In the genomic region with DNA sequence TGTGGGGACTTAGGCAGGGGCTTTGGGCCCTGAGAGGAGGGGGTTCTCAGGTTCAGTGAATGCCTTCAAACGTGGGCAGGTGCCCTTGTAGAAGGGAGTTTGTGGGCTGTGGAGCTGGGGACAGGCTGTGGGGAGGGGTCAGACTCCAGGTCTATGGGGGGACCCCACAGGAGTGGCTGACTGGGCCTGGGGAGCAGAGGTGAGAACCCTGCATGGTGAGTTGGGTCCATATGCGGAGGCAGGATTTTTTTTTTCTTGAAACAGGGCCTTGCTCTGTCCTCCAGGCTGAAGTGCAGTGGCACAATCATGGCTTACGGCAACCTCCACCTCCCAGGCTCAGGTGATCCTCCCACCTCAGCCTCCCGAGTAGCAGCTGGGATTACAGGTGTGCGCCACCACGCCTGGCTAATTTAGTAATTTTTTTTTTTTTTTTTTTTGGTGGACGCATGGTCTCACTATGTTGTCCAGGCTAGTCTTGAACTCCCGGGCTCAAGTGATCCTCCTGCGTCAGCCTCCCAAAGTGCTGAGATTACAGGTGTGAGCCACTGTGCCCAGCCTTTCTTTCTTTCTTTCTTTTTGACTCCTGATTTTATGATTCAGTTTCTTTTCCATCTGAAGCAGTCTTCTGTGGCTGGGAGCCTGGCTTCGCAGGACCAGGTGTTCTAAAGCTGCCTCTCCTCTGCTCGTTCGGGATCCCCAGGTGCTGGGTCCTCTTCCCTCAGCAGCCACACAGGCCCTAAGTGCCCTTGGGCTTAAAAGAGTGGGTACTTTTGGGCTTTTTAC, we compare ENCODE assay signal across 11 cellular contexts. TPM values are rescaled to one million over a fixed set of nuclear protein-coding genes. Genes with fewer than 3 reads are reported as not detected.
DNase-seq lines count a peak whose midpoint lies in the region; ATAC-seq and TF ChIP-seq lines count a peak whose summit lies in the region.
"Had no signal": no experiment of that assay in that cellular context is flagged by ENCODE, and none has a peak within 500 bp of the region (broad histone marks: within the 10 kb centered on the region; RNA-seq: fewer than 3 reads in every experiment).

No MANE protein-coding gene starts in this region.

- no peak overlapping the region for H3K18ac ChIP-seq in IMR-90 (ENCODE audit: low read depth, low read length)

- H2BK15ac ChIP-seq in IMR-90 (ENCODE audit: low read depth, low read length): no peak overlapping the region

- H3K27ac Mint-ChIP-seq in CD4-positive, alpha-beta memory T cell: peak overlapping the region in 5 of 7 donors; percentile 13 to 58 (median 53)
- H3K27ac Mint-ChIP-seq in brain: peak overlapping the region in 1 of 5 experiments; percentile 34
- no peak overlapping the region for H3K27ac Mint-ChIP-seq in neural crest cell (ENCODE audit: unreplicated experiment)

- H2AK9ac ChIP-seq in IMR-90 (replicated peaks; ENCODE audit: low read depth, low read length, poor library complexity): no peak overlapping the region

- no peak overlapping the region for H3K56ac ChIP-seq in IMR-90 (ENCODE audit: extremely low read depth, insufficient read depth, low read length)

- H3K27me3 Mint-ChIP-seq in CD4-positive, alpha-beta memory T cell: no peaks in the 10 kb centered on the region
- H3K27me3 Mint-ChIP-seq in brain: peaks cover 36% of the 10 kb centered on the region
- H3K27me3 Mint-ChIP-seq in neural crest cell (ENCODE audit: low read depth): peaks cover 35% of the 10 kb centered on the region

- peak overlapping the region; percentile 56 for H2AFZ ChIP-seq in IMR-90 (replicated peaks; ENCODE audit: low read length, poor library complexity)

- in situ Hi-C loops in IMR-90 (cut with MboI; ENCODE audit: low sequenced_read_pairs): no loop called here

- no peak overlapping the region for H2BK120ac ChIP-seq in IMR-90 (ENCODE audit: low read depth, low read length)

- dilution Hi-C loops in IMR-90 (cut with HindIII; ENCODE audit: low sequenced_read_pairs, unreplicated experiment): no loop called here

- H3K9ac ChIP-seq in IMR-90 (ENCODE audit: low read depth, low read length): no peak overlapping the region

- H2BK5ac ChIP-seq in IMR-90 (ENCODE audit: low read depth, low read length, poor library complexity, severe bottlenecking): no peak overlapping the region

- no peak overlapping the region for H4K91ac ChIP-seq in IMR-90 (ENCODE audit: insufficient read depth, low read depth, low read length)

- no peak overlapping the region for H3K4me3 ChIP-seq in CD4-positive, alpha-beta memory T cell (ENCODE audit: low read length in 2 of 2)
- H3K4me3 ChIP-seq in IMR-90 (ENCODE audit: insufficient read depth, low read depth, low read length): no peak overlapping the region

- no peak overlapping the region for H3K4me2 ChIP-seq in IMR-90 (ENCODE audit: low read depth, low read length)

- no peak overlapping the region for H2AK5ac ChIP-seq in IMR-90 (ENCODE audit: low read depth, low read length)

- CTCF ChIA-PET in CD4-positive, alpha-beta memory T cell (lab: Charles Lee; ENCODE audit: partially characterized antibody): interaction anchor here (1.8 kb wide), 1 partner anchor 39 kb away, joined by 4 read pairs; no protein-coding TSS in a partner anchor
- CTCF ChIA-PET in IMR-90 (lab: Yijun Ruan, JAX): no interaction called here

- H3K4me3 Mint-ChIP-seq in CD4-positive, alpha-beta memory T cell: peak overlapping the region; percentile 45 to 77 (median 58)
- peak overlapping the region in 4 of 5 experiments; percentile 71 to 78 (median 72) for H3K4me3 Mint-ChIP-seq in brain
- H3K4me3 Mint-ChIP-seq in neural crest cell: peak overlapping the region; percentile 83

- no peak overlapping the region for H4K8ac ChIP-seq in IMR-90 (ENCODE audit: low read depth in 2 of 2, low read length in 2 of 2)

- H3K4ac ChIP-seq in IMR-90 (ENCODE audit: low read depth, low read length): no peak overlapping the region

- H3K27me3 ChIP-seq in CD4-positive, alpha-beta memory T cell (ENCODE audit: insufficient read depth, low read length): no peaks in the 10 kb centered on the region
- peaks cover 18% of the 10 kb centered on the region for H3K27me3 ChIP-seq in IMR-90 (ENCODE audit: control insufficient read depth, insufficient read depth, low read length)

- H3K36me3 ChIP-seq in CD4-positive, alpha-beta memory T cell (ENCODE audit: insufficient read depth, low read length): no peaks in the 10 kb centered on the region
- no peaks in the 10 kb centered on the region for H3K36me3 ChIP-seq in IMR-90 (ENCODE audit: control insufficient read depth, insufficient read depth, low read length)
- H3K36me3 ChIP-seq: SJCRH30 had no signal

- TF ChIP-seq CTCF in IMR-90 (conservative IDR thresholded peaks at IDR 0.05; ENCODE audit: low read depth, low read length) (no peak), brain (conservative IDR thresholded peaks at IDR 0.05) (no peak), neural crest cell (conservative IDR thresholded peaks at IDR 0.05) (no peak)

- peaks cover 15% of the 10 kb centered on the region for H3K4me1 ChIP-seq in CD4-positive, alpha-beta memory T cell (ENCODE audit: insufficient read depth, low read length)
- H3K4me1 ChIP-seq in IMR-90 (ENCODE audit: control insufficient read depth, insufficient read depth, low read length): peaks cover 14% of the 10 kb centered on the region

- H3K9me3 Mint-ChIP-seq in CD4-positive, alpha-beta memory T cell: no peaks in the 10 kb centered on the region
- H3K9me3 Mint-ChIP-seq in brain: no peaks in the 10 kb centered on the region
- H3K9me3 Mint-ChIP-seq in neural crest cell: no peaks in the 10 kb centered on the region

- no peaks in the 10 kb centered on the region for H3K36me3 Mint-ChIP-seq in CD4-positive, alpha-beta memory T cell
- H3K36me3 Mint-ChIP-seq in brain: no peaks in the 10 kb centered on the region
- no peaks in the 10 kb centered on the region for H3K36me3 Mint-ChIP-seq in neural crest cell (ENCODE audit: low read depth)

- H3K9me3 ChIP-seq in CD4-positive, alpha-beta memory T cell (ENCODE audit: control insufficient read depth in 1 of 2, low read length in 2 of 2): no peaks in the 10 kb centered on the region
- no peaks in the 10 kb centered on the region for H3K9me3 ChIP-seq in IMR-90 (ENCODE audit: control insufficient read depth, insufficient read depth, low read length)
- H3K9me3 ChIP-seq: SJCRH30 had no signal

- H2BK20ac ChIP-seq in IMR-90 (ENCODE audit: low read depth, low read length): no peak overlapping the region

- no peaks in the 10 kb centered on the region for H4K20me1 ChIP-seq in IMR-90 (ENCODE audit: insufficient read depth, low read length)

- no peak for TF ChIP-seq RAD21 in IMR-90 (IDR thresholded peaks at IDR 0.05; ENCODE audit: low read length)

- H3K27ac ChIP-seq in CD4-positive, alpha-beta memory T cell (ENCODE audit: low read depth, low read length): no peak overlapping the region
- H3K27ac ChIP-seq in IMR-90 (ENCODE audit: insufficient read depth, low read length): no peak overlapping the region

- no peak overlapping the region for H3K23ac ChIP-seq in IMR-90 (ENCODE audit: low read depth, low read length)

- intact Hi-C loops in CD4-positive, alpha-beta memory T cell (cut with micrococcal nuclease): no loop called here
- intact Hi-C loops in IMR-90 (cut with micrococcal nuclease): no loop called here

- H3K79me1 ChIP-seq in IMR-90 (ENCODE audit: low read depth in 1 of 2, low read length in 2 of 2): no peaks in the 10 kb centered on the region

- TF ChIP-seq POLR2A in IMR-90 (IDR thresholded peaks at IDR 0.05; ENCODE audit: low read depth, low read length): no peak

- ATAC-seq in IMR-90 (ENCODE audit: low read depth) (no peak), GM18502 (IDR thresholded peaks at IDR 0.05; ENCODE audit: poor library complexity, unreplicated experiment) (no peak)

- no peak for DNase-seq in CD4-positive, alpha-beta memory T cell
- DNase-seq in IMR-90 (no peak), neural crest cell (ENCODE audit: low read depth, low spot score) (no peak), hepatic stellate cell (ENCODE audit: low spot score) (no peak), HT-29 (ENCODE audit: low spot score) (no peak)
- no peak for DNase-seq in stimulated activated CD4-positive, alpha-beta T cell treated with anti-CD3 and anti-CD28 coated beads, Interleukin-1b, Interleukin-23, amount 100 ng/mL, for 48 hours
- DNase-seq: DMS79, NCI-H2227 treated with DMSO at 0.1 percent for 48 hours had no signal

- H3K4me1 Mint-ChIP-seq in CD4-positive, alpha-beta memory T cell: peaks cover 0 to 8% (median 6%) of the 10 kb centered on the region in 4 donors
- peaks cover 12% of the 10 kb centered on the region for H3K4me1 Mint-ChIP-seq in brain
- peaks cover 12% of the 10 kb centered on the region for H3K4me1 Mint-ChIP-seq in neural crest cell

- H3K14ac ChIP-seq in IMR-90 (replicated peaks; ENCODE audit: low read depth, low read length): no peak overlapping the region

- H3K9me1 ChIP-seq in IMR-90 (ENCODE audit: insufficient read depth, low read length): peaks cover 3% of the 10 kb centered on the region; the same call in 1 of the 2 replicates

- WGBS in IMR-90 (ENCODE audit: extremely low coverage in 2 of 2, insufficient read length in 1 of 2), 2 experiments: no CpG with 5 or more reads among the region's 12 CpGs

- BruUV-seq in IMR-90 (replicated peaks; lab: Mats Ljungman, UMichigan): no TSS peak

- no peak overlapping the region for H4K5ac ChIP-seq in IMR-90 (ENCODE audit: low read depth, low read length)

- POLR2A ChIA-PET in CD4-positive, alpha-beta memory T cell (lab: Charles Lee; ENCODE audit: partially characterized antibody): interaction anchor here (0.9 kb wide), 1 partner anchor 80 kb away, joined by 4 read pairs; no protein-coding TSS in a partner anchor
- POLR2A ChIA-PET in IMR-90 (lab: Charles Lee; ENCODE audit: unreplicated experiment): no interaction called here

TF ChIP-seq in IMR-90, 13 proteins besides CTCF, POLR2A, EP300 and RAD21 (continues in another document):
- TF ChIP-seq, protein P1, sequence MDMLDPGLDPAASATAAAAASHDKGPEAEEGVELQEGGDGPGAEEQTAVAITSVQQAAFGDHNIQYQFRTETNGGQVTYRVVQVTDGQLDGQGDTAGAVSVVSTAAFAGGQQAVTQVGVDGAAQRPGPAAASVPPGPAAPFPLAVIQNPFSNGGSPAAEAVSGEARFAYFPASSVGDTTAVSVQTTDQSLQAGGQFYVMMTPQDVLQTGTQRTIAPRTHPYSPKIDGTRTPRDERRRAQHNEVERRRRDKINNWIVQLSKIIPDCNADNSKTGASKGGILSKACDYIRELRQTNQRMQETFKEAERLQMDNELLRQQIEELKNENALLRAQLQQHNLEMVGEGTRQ (IDR thresholded peaks at IDR 0.05; ENCODE audit: low read depth, low read length): no peak
- no peak for TF ChIP-seq RFX5 (IDR thresholded peaks at IDR 0.05; ENCODE audit: low read depth, low read length)
- TF ChIP-seq MAZ (IDR thresholded peaks at IDR 0.05; ENCODE audit: borderline replicate concordance, low read depth, low read length): no peak

RNA-seq across cellular contexts. Expression of gene ADCY7, which starts 19.0 kb away (rescaled TPM):
- 100 to 1,000 TPM; 230 to 235 TPM for total RNA-seq in CD4-positive, alpha-beta memory T cell
- polyA plus RNA-seq in CD4-positive, alpha-beta memory T cell: 10 to 100 TPM; 34.8 to 69.7 TPM
- 12.2 and 15.2 TPM in 2 replicates for total RNA-seq in IMR-90 (2012; rRNA removed)
- polyA plus RNA-seq in IMR-90 (2012; rRNA removed): 16.6 and 17.1 TPM in 2 replicates
- polyA plus RNA-seq in IMR-90 (2012; cell fraction: cytosol; rRNA removed): 8.3 and 16.7 TPM in 2 replicates
- polyA plus RNA-seq in IMR-90 (2012; cell fraction: nucleus; rRNA removed; ENCODE audit: low replicate concordance): 29.6 and 55.4 TPM in 2 replicates
- 0.66 TPM for polyA plus RNA-seq in brain (ENCODE audit: insufficient read depth, low read depth, low replicate concordance)
- total RNA-seq in neural crest cell: 6.9 and 8.8 TPM in 2 replicates
- 1.0 and 1.1 TPM in 2 replicates for total RNA-seq in HT-29 (2014; rRNA removed; shearing (Covaris generic))

Comparison
In these comparisons a context has a peak if more than half of its experiments do, and no peak if none do; other contexts are left out.
1. RNA of gene ADCY7, which starts 19.0 kb away (total RNA-seq): 230 to 235 TPM in CD4-positive, alpha-beta memory T cell; 12.2 to 15.2 TPM in IMR-90, 6.9 to 8.8 TPM in neural crest cell and 1.0 to 1.1 TPM in HT-29; every median in the first group is over 10 times any median in the second.
2. Peak in every context shown above with its lines, with median percentiles within 50 percentile points of each other: H3K4me3 Mint-ChIP-seq.